In genomic region chr1:2381741-2382620, GRCh38 we compare ENCODE assay signal across 1 cellular context.
TF ChIP-seq lines count a peak whose summit lies in the region.

No MANE protein-coding gene starts in this region.

TF ChIP-seq in GM23338, 12 proteins besides CTCF, POLR2A, EP300 and RAD21:
- TF ChIP-seq POLR2AphosphoS5 (IDR thresholded peaks at IDR 0.05; ENCODE audit: low read depth) (no peak), CREB1 (CRISPR knock-in tag; IDR thresholded peaks at IDR 0.05; ENCODE audit: low read depth) (no peak)
